19 cellular contexts compared by ENCODE assay signal in genomic region chr5:37695651-37696050, GRCh38.
A peak's percentile ranks its signal among the peaks of the same experiment; 100 is the strongest.
DNase-seq lines count a peak whose midpoint lies in the region; ATAC-seq, FAIRE-seq and TF ChIP-seq lines count a peak whose summit lies in the region.
"Had no signal": no experiment of that assay in that cellular context is flagged by ENCODE, and none has a peak within 500 bp of the region (broad histone marks: within the 10 kb centered on the region; RNA-seq: fewer than 3 reads in every experiment).

No MANE protein-coding gene starts in this region.

- POLR2A ChIA-PET in WTC11 (lab: Charles Lee) = no interaction called here
- POLR2A ChIA-PET in HepG2 (lab: Yijun Ruan, JAX) = no interaction called here

- FAIRE-seq in HepG2 (lab: Jason Lieb, UNC) = no peak
- FAIRE-seq: A204.1, D721Med, GM19239 had no signal

- H3K36me3 Mint-ChIP-seq in WTC11 = peaks cover 7% of the 10 kb centered on the region; the same call in 1 of the 2 replicates
- peaks cover 23% of the 10 kb centered on the region for H3K36me3 Mint-ChIP-seq in activated naive CD8-positive, alpha-beta T cell treated with anti-CD3 and anti-CD28 coated beads for 36 hours

- no peak overlapping the region for H3K4me3 Mint-ChIP-seq in WTC11
- H3K4me3 Mint-ChIP-seq in activated naive CD8-positive, alpha-beta T cell treated with anti-CD3 and anti-CD28 coated beads for 36 hours = no peak overlapping the region

- intact Hi-C loops in HepG2 (cut with micrococcal nuclease; ENCODE audit: unreplicated experiment) = no loop called here
- intact Hi-C loops in lower leg skin (cut with DNase I; ENCODE audit: low total_unique reads) = no loop called here

- no peak overlapping the region for H3K4me2 ChIP-seq in HepG2 (ENCODE audit: low read depth, low read length)

- 89% methylated on average over 3 of the region's 3 CpGs for WGBS in HepG2 (ENCODE audit: low lambda C conversion rate)
- WGBS in lower leg skin, 2 donors = 87 to 95% methylated on average over 3 of the region's 3 CpGs

- H3K27ac Mint-ChIP-seq in WTC11 = no peak overlapping the region
- H3K27ac Mint-ChIP-seq in activated naive CD8-positive, alpha-beta T cell treated with anti-CD3 and anti-CD28 coated beads for 36 hours = no peak overlapping the region

- H3K36me3 ChIP-seq in HepG2 (replicated peaks in 1 of 2; ENCODE audit: control insufficient read depth in 1 of 2, insufficient read depth in 2 of 2, low read length in 2 of 2) = peaks cover 0 to 2% of the 10 kb centered on the region in 2 experiments; a peak in 1 of 5 replicates

- H3K27me3 Mint-ChIP-seq in WTC11 (ENCODE audit: low read depth) = no peaks in the 10 kb centered on the region
- H3K27me3 Mint-ChIP-seq in activated naive CD8-positive, alpha-beta T cell treated with anti-CD3 and anti-CD28 coated beads for 36 hours = no peaks in the 10 kb centered on the region

- no peaks in the 10 kb centered on the region for H3K27me3 ChIP-seq in HepG2 (ENCODE audit: control insufficient read depth in 1 of 2, insufficient read depth in 2 of 2, low read length in 2 of 2)

- in situ Hi-C loops in HepG2 (cut with HindIII; ENCODE audit: extremely low pct_ligation_motif_present, low pct_unique_long_range_greater_than_20kb) = no loop called here

- no peaks in the 10 kb centered on the region for H4K20me1 ChIP-seq in HepG2 (ENCODE audit: insufficient read depth, low read length)

- H3K79me2 ChIP-seq in HepG2 (ENCODE audit: insufficient read depth, low read length) = no peaks in the 10 kb centered on the region

- H3K9me3 Mint-ChIP-seq in WTC11 = peaks cover 31% of the 10 kb centered on the region
- H3K9me3 Mint-ChIP-seq in activated naive CD8-positive, alpha-beta T cell treated with anti-CD3 and anti-CD28 coated beads for 36 hours = peaks cover 23% of the 10 kb centered on the region

- no peak overlapping the region for H3K9ac ChIP-seq in HepG2 (ENCODE audit: insufficient read depth, low read depth, low read length)

- DNase-seq in NCI-H2196 (lab: John Stamatoyannopoulos, UW; ENCODE audit: unreplicated experiment) (peak; percentile 21), NCI-H2196 treated with DMSO at 0.1 percent for 48 hours (lab: John Stamatoyannopoulos, UW; ENCODE audit: unreplicated experiment) (no peak), WTC11 (ENCODE audit: low spot score) (no peak), HepG2 (ENCODE audit: low spot score) (no peak), lower leg skin (ENCODE audit: low spot score in 2 of 2) (no peak)
- DNase-seq in activated naive CD8-positive, alpha-beta T cell treated with anti-CD3 and anti-CD28 coated beads for 36 hours = no peak
- DNase-seq: KBM-7, NCI-H1092, NCI-H1436, NCI-H1930, NCI-H524 treated with DMSO at 0.1 percent for 48 hours, RPMI8226, SHP77 treated with DMSO at 0.1 percent for 48 hours had no signal

- H3K9me3 ChIP-seq in HepG2 (ENCODE audit: low read length) = no peaks in the 10 kb centered on the region

- BruUV-seq in HepG2 (replicated peaks; lab: Mats Ljungman, UMichigan) = no TSS peak

- TF ChIP-seq CTCF in WTC11 (IDR thresholded peaks at IDR 0.05) = no peak
- TF ChIP-seq CTCF in HepG2 (CRISPR knock-in tag; IDR thresholded peaks at IDR 0.05) = no peak
- no peak for TF ChIP-seq CTCF in lower leg skin (IDR thresholded peaks at IDR 0.05)

- H3K4me1 Mint-ChIP-seq in WTC11 = peaks cover 3% of the 10 kb centered on the region
- no peaks in the 10 kb centered on the region for H3K4me1 Mint-ChIP-seq in activated naive CD8-positive, alpha-beta T cell treated with anti-CD3 and anti-CD28 coated beads for 36 hours

- CTCF ChIA-PET in WTC11 (lab: Charles Lee) = interaction anchor here (0.5 to 0.9 kb wide), 2 partner anchors 10 to 307 kb away, joined by 3 read pairs; no protein-coding TSS in a partner anchor
- CTCF ChIA-PET in HepG2 (lab: Yijun Ruan, JAX; ENCODE audit: low intra/inter-chr PET ratio, low total read pairs) = no interaction called here

- TF ChIP-seq EP300 in HepG2 (IDR thresholded peaks at IDR 0.05; ENCODE audit: low read depth in 2 of 2, low read length in 2 of 2) = no peak
- no peak for TF ChIP-seq EP300 in HepG2 (CRISPR knock-in tag; IDR thresholded peaks at IDR 0.05; ENCODE audit: borderline replicate concordance)

- TF ChIP-seq POLR2A in HepG2 (IDR thresholded peaks at IDR 0.05; ENCODE audit: insufficient read depth in 1 of 2, low read depth in 2 of 2, low read length in 2 of 2) = no peak
- no peak for TF ChIP-seq POLR2A in lower leg skin (IDR thresholded peaks at IDR 0.05)

- no peak for TF ChIP-seq RAD21 in HepG2 (CRISPR knock-in tag; IDR thresholded peaks at IDR 0.05)

- ATAC-seq in WTC11 (peak; percentile 53; the same call in 1 of the 2 replicates), HepG2 (no peak), HG02852 (IDR thresholded peaks at IDR 0.05; ENCODE audit: unreplicated experiment) (no peak)

- no peaks in the 10 kb centered on the region for H3K4me1 ChIP-seq in HepG2 (ENCODE audit: insufficient read depth, low read length)

- H3K27ac ChIP-seq in HepG2 (ENCODE audit: extremely low read length, insufficient read depth, low read length) = no peak overlapping the region
- H3K27ac ChIP-seq: C4-2B, SK-N-MC had no signal

- H3K4me3 ChIP-seq in HepG2 (replicated peaks in 1 of 3; ENCODE audit: insufficient read depth in 1 of 3, low read depth in 2 of 3, low read length in 3 of 3) = no peak overlapping the region
- no peak overlapping the region for H3K4me3 ChIP-seq in lower leg skin (ENCODE audit: low read depth, poor library complexity, severe bottlenecking)
- H3K4me3 ChIP-seq: SK-N-MC had no signal

- H2AFZ ChIP-seq in HepG2 (ENCODE audit: low read length) = no peak overlapping the region

TF ChIP-seq in WTC11, 78 proteins besides CTCF, POLR2A, EP300 and RAD21 (continues in another document):
- no peak for TF ChIP-seq ESRRA (CRISPR knock-in tag; IDR thresholded peaks at IDR 0.05; ENCODE audit: borderline replicate concordance)
- TF ChIP-seq JUN (CRISPR knock-in tag; IDR thresholded peaks at IDR 0.05) = no peak
- no peak for TF ChIP-seq FOXP1 (CRISPR knock-in tag; IDR thresholded peaks at IDR 0.05; ENCODE audit: borderline replicate concordance)
- no peak for TF ChIP-seq NFYB (CRISPR knock-in tag; conservative IDR thresholded peaks at IDR 0.05; ENCODE audit: low read depth)
- no peak for TF ChIP-seq IRF1 (CRISPR knock-in tag; IDR thresholded peaks at IDR 0.05)
- TF ChIP-seq, protein P1, sequence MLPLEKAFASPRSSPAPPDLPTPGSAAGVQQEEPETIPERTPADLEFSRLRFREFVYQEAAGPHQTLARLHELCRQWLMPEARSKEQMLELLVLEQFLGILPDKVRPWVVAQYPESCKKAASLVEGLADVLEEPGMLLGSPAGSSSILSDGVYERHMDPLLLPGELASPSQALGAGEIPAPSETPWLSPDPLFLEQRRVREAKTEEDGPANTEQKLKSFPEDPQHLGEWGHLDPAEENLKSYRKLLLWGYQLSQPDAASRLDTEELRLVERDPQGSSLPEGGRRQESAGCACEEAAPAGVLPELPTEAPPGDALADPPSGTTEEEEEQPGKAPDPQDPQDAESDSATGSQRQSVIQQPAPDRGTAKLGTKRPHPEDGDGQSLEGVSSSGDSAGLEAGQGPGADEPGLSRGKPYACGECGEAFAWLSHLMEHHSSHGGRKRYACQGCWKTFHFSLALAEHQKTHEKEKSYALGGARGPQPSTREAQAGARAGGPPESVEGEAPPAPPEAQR (CRISPR knock-in tag; IDR thresholded peaks at IDR 0.05) = no peak
- no peak for TF ChIP-seq SMAD3 (CRISPR knock-in tag; IDR thresholded peaks at IDR 0.05; ENCODE audit: borderline replicate concordance)
- TF ChIP-seq ZNF263 (CRISPR knock-in tag; IDR thresholded peaks at IDR 0.05; ENCODE audit: low read depth) = no peak
- TF ChIP-seq ZNF232 (CRISPR knock-in tag; IDR thresholded peaks at IDR 0.05) = no peak

TF ChIP-seq in HepG2, 621 proteins besides CTCF, POLR2A, EP300 and RAD21:
- TF ChIP-seq SMC3 (IDR thresholded peaks at IDR 0.05; ENCODE audit: low read length) (no peak), ZNF572 (CRISPR knock-in tag; IDR thresholded peaks at IDR 0.05) (no peak), HIVEP1 (CRISPR knock-in tag; IDR thresholded peaks at IDR 0.05) (no peak), SRF (IDR thresholded peaks at IDR 0.05; ENCODE audit: low read depth, low read length) (peak; percentile 89), ZNF160 (CRISPR knock-in tag; IDR thresholded peaks at IDR 0.05) (no peak), FIP1L1 (IDR thresholded peaks at IDR 0.05; ENCODE audit: borderline replicate concordance, insufficient read depth, low read depth, low read length) (no peak), MEF2D (CRISPR knock-in tag; IDR thresholded peaks at IDR 0.05) (no peak)
- TF ChIP-seq, protein P2, sequence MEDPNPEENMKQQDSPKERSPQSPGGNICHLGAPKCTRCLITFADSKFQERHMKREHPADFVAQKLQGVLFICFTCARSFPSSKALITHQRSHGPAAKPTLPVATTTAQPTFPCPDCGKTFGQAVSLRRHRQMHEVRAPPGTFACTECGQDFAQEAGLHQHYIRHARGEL (CRISPR knock-in tag; IDR thresholded peaks at IDR 0.05) = no peak
